1 cellular context compared by ENCODE assay signal in the genomic region with DNA sequence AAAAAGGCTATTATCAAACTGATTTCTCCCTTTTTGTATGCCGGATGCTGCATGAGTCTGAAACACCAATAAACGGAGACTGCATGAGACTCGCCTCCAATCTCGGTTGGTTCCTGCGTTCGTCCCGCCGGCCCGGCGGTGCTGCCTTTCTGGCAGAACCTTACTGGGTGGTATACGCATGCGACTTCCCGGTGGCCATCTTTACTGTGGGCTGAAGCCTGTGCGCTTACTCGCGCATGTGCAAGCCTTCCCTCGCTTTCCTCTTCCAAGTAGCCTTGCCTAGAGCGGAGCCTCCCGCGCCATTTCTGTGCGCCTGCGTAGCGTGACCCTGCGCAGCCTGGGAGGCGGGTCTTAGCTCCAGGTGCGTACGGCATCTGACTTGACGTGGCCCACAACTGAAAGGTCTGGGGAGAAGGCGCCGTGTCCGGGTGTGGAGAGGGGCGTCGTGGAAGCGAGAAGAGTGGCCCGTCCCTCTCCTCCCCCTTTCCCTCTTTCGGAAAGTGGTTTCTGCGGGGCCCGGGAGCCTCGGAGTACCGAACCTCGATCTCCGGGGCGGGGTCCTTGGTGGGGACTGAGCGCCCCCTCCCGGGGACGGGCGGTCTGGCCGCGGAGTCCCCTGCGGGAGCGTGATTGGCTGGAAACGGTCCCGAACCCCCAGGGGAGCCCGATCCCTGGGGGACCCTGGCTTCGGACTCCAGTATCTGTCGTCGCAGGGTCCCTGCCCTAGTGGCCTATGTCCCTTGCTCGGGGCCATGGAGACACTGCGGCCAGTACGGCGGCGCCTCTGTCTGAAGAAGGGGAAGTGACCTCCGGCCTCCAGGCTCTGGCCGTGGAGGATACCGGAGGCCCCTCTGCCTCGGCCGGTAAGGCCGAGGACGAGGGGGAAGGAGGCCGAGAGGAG.
TF ChIP-seq lines count a peak whose summit lies in the region.

Gene PAGR1, plus strand, starts transcription at position 360 of the 901 bp plus-strand sequence. Its CDS starts 374 bp downstream, at position 734.

TF ChIP-seq in HepG2, 621 proteins besides CTCF, POLR2A, EP300 and RAD21 (continued from another document and continues in another):
- TF ChIP-seq, protein P1, sequence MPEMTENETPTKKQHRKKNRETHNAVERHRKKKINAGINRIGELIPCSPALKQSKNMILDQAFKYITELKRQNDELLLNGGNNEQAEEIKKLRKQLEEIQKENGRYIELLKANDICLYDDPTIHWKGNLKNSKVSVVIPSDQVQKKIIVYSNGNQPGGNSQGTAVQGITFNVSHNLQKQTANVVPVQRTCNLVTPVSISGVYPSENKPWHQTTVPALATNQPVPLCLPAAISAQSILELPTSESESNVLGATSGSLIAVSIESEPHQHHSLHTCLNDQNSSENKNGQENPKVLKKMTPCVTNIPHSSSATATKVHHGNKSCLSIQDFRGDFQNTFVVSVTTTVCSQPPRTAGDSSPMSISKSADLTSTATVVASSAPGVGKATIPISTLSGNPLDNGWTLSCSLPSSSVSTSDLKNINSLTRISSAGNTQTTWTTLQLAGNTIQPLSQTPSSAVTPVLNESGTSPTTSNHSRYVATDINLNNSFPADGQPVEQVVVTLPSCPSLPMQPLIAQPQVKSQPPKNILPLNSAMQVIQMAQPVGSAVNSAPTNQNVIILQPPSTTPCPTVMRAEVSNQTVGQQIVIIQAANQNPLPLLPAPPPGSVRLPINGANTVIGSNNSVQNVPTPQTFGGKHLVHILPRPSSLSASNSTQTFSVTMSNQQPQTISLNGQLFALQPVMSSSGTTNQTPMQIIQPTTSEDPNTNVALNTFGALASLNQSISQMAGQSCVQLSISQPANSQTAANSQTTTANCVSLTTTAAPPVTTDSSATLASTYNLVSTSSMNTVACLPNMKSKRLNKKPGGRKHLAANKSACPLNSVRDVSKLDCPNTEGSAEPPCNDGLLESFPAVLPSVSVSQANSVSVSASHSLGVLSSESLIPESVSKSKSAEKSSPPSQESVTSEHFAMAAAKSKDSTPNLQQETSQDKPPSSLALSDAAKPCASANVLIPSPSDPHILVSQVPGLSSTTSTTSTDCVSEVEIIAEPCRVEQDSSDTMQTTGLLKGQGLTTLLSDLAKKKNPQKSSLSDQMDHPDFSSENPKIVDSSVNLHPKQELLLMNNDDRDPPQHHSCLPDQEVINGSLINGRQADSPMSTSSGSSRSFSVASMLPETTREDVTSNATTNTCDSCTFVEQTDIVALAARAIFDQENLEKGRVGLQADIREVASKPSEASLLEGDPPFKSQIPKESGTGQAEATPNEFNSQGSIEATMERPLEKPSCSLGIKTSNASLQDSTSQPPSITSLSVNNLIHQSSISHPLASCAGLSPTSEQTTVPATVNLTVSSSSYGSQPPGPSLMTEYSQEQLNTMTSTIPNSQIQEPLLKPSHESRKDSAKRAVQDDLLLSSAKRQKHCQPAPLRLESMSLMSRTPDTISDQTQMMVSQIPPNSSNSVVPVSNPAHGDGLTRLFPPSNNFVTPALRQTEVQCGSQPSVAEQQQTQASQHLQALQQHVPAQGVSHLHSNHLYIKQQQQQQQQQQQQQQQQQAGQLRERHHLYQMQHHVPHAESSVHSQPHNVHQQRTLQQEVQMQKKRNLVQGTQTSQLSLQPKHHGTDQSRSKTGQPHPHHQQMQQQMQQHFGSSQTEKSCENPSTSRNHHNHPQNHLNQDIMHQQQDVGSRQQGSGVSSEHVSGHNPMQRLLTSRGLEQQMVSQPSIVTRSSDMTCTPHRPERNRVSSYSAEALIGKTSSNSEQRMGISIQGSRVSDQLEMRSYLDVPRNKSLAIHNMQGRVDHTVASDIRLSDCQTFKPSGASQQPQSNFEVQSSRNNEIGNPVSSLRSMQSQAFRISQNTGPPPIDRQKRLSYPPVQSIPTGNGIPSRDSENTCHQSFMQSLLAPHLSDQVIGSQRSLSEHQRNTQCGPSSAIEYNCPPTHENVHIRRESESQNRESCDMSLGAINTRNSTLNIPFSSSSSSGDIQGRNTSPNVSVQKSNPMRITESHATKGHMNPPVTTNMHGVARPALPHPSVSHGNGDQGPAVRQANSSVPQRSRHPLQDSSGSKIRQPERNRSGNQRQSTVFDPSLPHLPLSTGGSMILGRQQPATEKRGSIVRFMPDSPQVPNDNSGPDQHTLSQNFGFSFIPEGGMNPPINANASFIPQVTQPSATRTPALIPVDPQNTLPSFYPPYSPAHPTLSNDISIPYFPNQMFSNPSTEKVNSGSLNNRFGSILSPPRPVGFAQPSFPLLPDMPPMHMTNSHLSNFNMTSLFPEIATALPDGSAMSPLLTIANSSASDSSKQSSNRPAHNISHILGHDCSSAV (CRISPR knock-in tag; IDR thresholded peaks at IDR 0.05; ENCODE audit: borderline replicate concordance), result no peak
- TF ChIP-seq KMT2B (CRISPR knock-in tag; IDR thresholded peaks at IDR 0.05) (peak; percentile 83), TP53 (CRISPR knock-in tag; conservative IDR thresholded peaks at IDR 0.05) (no peak), TBP (CRISPR knock-in tag; IDR thresholded peaks at IDR 0.05) (no peak), ZNF431 (CRISPR knock-in tag; IDR thresholded peaks at IDR 0.05; ENCODE audit: borderline replicate concordance, low read depth) (no peak), SRF (IDR thresholded peaks at IDR 0.05; ENCODE audit: low read depth, low read length) (peak; percentile 38; the same call in 1 of the 2 replicates), MBNL3 (CRISPR knock-in tag; conservative IDR thresholded peaks at IDR 0.05) (no peak), ZNF503 (CRISPR knock-in tag; IDR thresholded peaks at IDR 0.05) (no peak; the same call in 1 of the 2 replicates), SAP130 (CRISPR knock-in tag; IDR thresholded peaks at IDR 0.05; ENCODE audit: low read depth) (peak; percentile 90), CBX1 (IDR thresholded peaks at IDR 0.05; ENCODE audit: low read depth) (peak; percentile 37), ZNF704 (CRISPR knock-in tag; IDR thresholded peaks at IDR 0.05; ENCODE audit: borderline replicate concordance) (peak; percentile 22; the same call in 1 of the 2 replicates), ELF1 (CRISPR knock-in tag; IDR thresholded peaks at IDR 0.05) (peak; percentile 95), ZFX (CRISPR knock-in tag; IDR thresholded peaks at IDR 0.05; ENCODE audit: low read depth) (peak; percentile 82), ZNF292 (CRISPR knock-in tag; IDR thresholded peaks at IDR 0.05; ENCODE audit: borderline replicate concordance, low read depth) (no peak), EZH2 (conservative IDR thresholded peaks at IDR 0.05; ENCODE audit: low read depth, low read length) (no peak), MEF2D (CRISPR knock-in tag; IDR thresholded peaks at IDR 0.05) (peak; percentile 90; the same call in 1 of the 2 replicates), CEBPG (CRISPR knock-in tag; IDR thresholded peaks at IDR 0.05) (peak; percentile 29; the same call in 1 of the 2 replicates), RBM39 (IDR thresholded peaks at IDR 0.05; ENCODE audit: low read depth, low read length, poor library complexity, severe bottlenecking) (peak; percentile 92), JUN (CRISPR knock-in tag; IDR thresholded peaks at IDR 0.05) (peak; percentile 24; the same call in 1 of the 2 replicates), ISL2 (CRISPR knock-in tag; IDR thresholded peaks at IDR 0.05) (peak; percentile 67; the same call in 1 of the 2 replicates), TBL1XR1 (IDR thresholded peaks at IDR 0.05; ENCODE audit: borderline replicate concordance, low read length, partially characterized antibody) (peak; percentile 46), ZNF44 (CRISPR knock-in tag; IDR thresholded peaks at IDR 0.05) (0 out of 2 replicates have a peak, but pooled peaks have one; percentile 40), SMARCC2 (IDR thresholded peaks at IDR 0.05) (no peak), ZNF501 (CRISPR knock-in tag; IDR thresholded peaks at IDR 0.05) (peak; percentile 96), SALL2 (CRISPR knock-in tag; IDR thresholded peaks at IDR 0.05) (no peak; the same call in none of the 2 replicates), ZSCAN30 (CRISPR knock-in tag; IDR thresholded peaks at IDR 0.05) (0 out of 2 replicates have a peak, but pooled peaks have one; percentile 67), ZNF549 (CRISPR knock-in tag; IDR thresholded peaks at IDR 0.05) (no peak), ATAD3A (CRISPR knock-in tag; IDR thresholded peaks at IDR 0.05) (0 out of 2 replicates have a peak, but pooled peaks have one; percentile 64), HNRNPLL (IDR thresholded peaks at IDR 0.05; ENCODE audit: low read depth, low read length, poor library complexity, severe bottlenecking) (peak; percentile 100), PAWR (CRISPR knock-in tag; IDR thresholded peaks at IDR 0.05; ENCODE audit: borderline replicate concordance) (peak; percentile 97; the same call in 1 of the 2 replicates), ARID2 (CRISPR knock-in tag; IDR thresholded peaks at IDR 0.05; ENCODE audit: borderline replicate concordance) (no peak), ZFP1 (CRISPR knock-in tag; IDR thresholded peaks at IDR 0.05) (peak; percentile 35), ARNT2 (CRISPR knock-in tag; IDR thresholded peaks at IDR 0.05; ENCODE audit: low read depth) (peak; percentile 93), ZNF232 (CRISPR knock-in tag; IDR thresholded peaks at IDR 0.05; ENCODE audit: borderline replicate concordance) (no peak), ARID4A (CRISPR knock-in tag; IDR thresholded peaks at IDR 0.05; ENCODE audit: borderline replicate concordance) (peak; percentile 76; the same call in 1 of the 2 replicates), ZFY (CRISPR knock-in tag; IDR thresholded peaks at IDR 0.05) (peak; percentile 72), ZNF367 (CRISPR knock-in tag; IDR thresholded peaks at IDR 0.05; ENCODE audit: borderline replicate concordance) (no peak), SP140L (CRISPR knock-in tag; IDR thresholded peaks at IDR 0.05; ENCODE audit: borderline replicate concordance) (no peak), HMGA1 (CRISPR knock-in tag; conservative IDR thresholded peaks at IDR 0.05) (no peak), ZC3H13 (CRISPR knock-in tag; IDR thresholded peaks at IDR 0.05) (peak; percentile 89), ZNF136 (CRISPR knock-in tag; IDR thresholded peaks at IDR 0.05; ENCODE audit: low read depth) (peak; percentile 84), BHLHE40 (IDR thresholded peaks at IDR 0.05; ENCODE audit: low read length) (peak; percentile 70)
- TF ChIP-seq, protein P2, sequence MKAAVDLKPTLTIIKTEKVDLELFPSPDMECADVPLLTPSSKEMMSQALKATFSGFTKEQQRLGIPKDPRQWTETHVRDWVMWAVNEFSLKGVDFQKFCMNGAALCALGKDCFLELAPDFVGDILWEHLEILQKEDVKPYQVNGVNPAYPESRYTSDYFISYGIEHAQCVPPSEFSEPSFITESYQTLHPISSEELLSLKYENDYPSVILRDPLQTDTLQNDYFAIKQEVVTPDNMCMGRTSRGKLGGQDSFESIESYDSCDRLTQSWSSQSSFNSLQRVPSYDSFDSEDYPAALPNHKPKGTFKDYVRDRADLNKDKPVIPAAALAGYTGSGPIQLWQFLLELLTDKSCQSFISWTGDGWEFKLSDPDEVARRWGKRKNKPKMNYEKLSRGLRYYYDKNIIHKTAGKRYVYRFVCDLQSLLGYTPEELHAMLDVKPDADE (CRISPR knock-in tag; IDR thresholded peaks at IDR 0.05), result no peak
- TF ChIP-seq, protein P3, sequence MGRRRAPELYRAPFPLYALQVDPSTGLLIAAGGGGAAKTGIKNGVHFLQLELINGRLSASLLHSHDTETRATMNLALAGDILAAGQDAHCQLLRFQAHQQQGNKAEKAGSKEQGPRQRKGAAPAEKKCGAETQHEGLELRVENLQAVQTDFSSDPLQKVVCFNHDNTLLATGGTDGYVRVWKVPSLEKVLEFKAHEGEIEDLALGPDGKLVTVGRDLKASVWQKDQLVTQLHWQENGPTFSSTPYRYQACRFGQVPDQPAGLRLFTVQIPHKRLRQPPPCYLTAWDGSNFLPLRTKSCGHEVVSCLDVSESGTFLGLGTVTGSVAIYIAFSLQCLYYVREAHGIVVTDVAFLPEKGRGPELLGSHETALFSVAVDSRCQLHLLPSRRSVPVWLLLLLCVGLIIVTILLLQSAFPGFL (CRISPR knock-in tag; IDR thresholded peaks at IDR 0.05), result no peak
